Comparison of ENCODE assay signal across 1 cellular context in genomic region chr17:44389723-44390202, GRCh38.
TF ChIP-seq lines count a peak whose summit lies in the region.

No MANE protein-coding gene starts in this region.

TF ChIP-seq in K562, 482 proteins besides CTCF, POLR2A, EP300 and RAD21 (continued from another document and continues in another):
- TF ChIP-seq, protein P1, sequence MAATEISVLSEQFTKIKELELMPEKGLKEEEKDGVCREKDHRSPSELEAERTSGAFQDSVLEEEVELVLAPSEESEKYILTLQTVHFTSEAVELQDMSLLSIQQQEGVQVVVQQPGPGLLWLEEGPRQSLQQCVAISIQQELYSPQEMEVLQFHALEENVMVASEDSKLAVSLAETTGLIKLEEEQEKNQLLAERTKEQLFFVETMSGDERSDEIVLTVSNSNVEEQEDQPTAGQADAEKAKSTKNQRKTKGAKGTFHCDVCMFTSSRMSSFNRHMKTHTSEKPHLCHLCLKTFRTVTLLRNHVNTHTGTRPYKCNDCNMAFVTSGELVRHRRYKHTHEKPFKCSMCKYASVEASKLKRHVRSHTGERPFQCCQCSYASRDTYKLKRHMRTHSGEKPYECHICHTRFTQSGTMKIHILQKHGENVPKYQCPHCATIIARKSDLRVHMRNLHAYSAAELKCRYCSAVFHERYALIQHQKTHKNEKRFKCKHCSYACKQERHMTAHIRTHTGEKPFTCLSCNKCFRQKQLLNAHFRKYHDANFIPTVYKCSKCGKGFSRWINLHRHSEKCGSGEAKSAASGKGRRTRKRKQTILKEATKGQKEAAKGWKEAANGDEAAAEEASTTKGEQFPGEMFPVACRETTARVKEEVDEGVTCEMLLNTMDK (IDR thresholded peaks at IDR 0.05; ENCODE audit: borderline replicate concordance, insufficient read depth, low read depth, low read length, poor library complexity, severe bottlenecking), result no peak
- TF ChIP-seq, protein P2, sequence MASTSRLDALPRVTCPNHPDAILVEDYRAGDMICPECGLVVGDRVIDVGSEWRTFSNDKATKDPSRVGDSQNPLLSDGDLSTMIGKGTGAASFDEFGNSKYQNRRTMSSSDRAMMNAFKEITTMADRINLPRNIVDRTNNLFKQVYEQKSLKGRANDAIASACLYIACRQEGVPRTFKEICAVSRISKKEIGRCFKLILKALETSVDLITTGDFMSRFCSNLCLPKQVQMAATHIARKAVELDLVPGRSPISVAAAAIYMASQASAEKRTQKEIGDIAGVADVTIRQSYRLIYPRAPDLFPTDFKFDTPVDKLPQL (IDR thresholded peaks at IDR 0.05; ENCODE audit: extremely low read depth, insufficient read length), result no peak
- TF ChIP-seq PHB (CRISPR knock-in tag; IDR thresholded peaks at IDR 0.05) (no peak), NFE2L1 (tag; IDR thresholded peaks at IDR 0.05; ENCODE audit: borderline replicate concordance, low read depth) (no peak), ZNF3 (CRISPR knock-in tag; IDR thresholded peaks at IDR 0.05) (no peak), KLF13 (tag; IDR thresholded peaks at IDR 0.05; ENCODE audit: borderline replicate concordance, low read depth) (no peak), ZNF431 (CRISPR knock-in tag; IDR thresholded peaks at IDR 0.05) (no peak), ZNF766 (CRISPR knock-in tag; conservative IDR thresholded peaks at IDR 0.05) (peak; percentile 73; the same call in 1 of the 2 replicates), ZKSCAN3 (CRISPR knock-in tag; IDR thresholded peaks at IDR 0.05) (no peak), ETV1 (tag; conservative IDR thresholded peaks at IDR 0.05; ENCODE audit: low read depth) (no peak; the same call in 1 of the 2 replicates), NELFE (IDR thresholded peaks at IDR 0.05; ENCODE audit: insufficient read depth, insufficient read length) (no peak), MTA3 (IDR thresholded peaks at IDR 0.05; ENCODE audit: borderline replicate concordance) (peak; percentile 78), MLLT1 (IDR thresholded peaks at IDR 0.05) (no peak), HMGXB4 (CRISPR knock-in tag; IDR thresholded peaks at IDR 0.05) (no peak), ZBTB5 (IDR thresholded peaks at IDR 0.05) (no peak), RBM17 (IDR thresholded peaks at IDR 0.05; ENCODE audit: borderline replicate concordance, low read depth, low read length) (no peak), RAD51 (IDR thresholded peaks at IDR 0.05; ENCODE audit: borderline replicate concordance, low read depth) (no peak), GATAD2A (IDR thresholded peaks at IDR 0.05) (peak; percentile 49; the same call in 1 of the 2 replicates), FOXK1 (CRISPR knock-in tag; IDR thresholded peaks at IDR 0.05; ENCODE audit: borderline replicate concordance) (0 out of 2 replicates have a peak, but pooled peaks have one; percentile 29), MBD1 (CRISPR knock-in tag; IDR thresholded peaks at IDR 0.05) (no peak), CBX2 (IDR thresholded peaks at IDR 0.05; ENCODE audit: insufficient read depth, low read length, poor library complexity, severe bottlenecking) (no peak), HCFC1 (IDR thresholded peaks at IDR 0.05; ENCODE audit: low read depth, low read length) (no peak), FOXP4 (CRISPR knock-in tag; IDR thresholded peaks at IDR 0.05; ENCODE audit: borderline replicate concordance) (0 out of 2 replicates have a peak, but pooled peaks have one; percentile 34), U2AF2 (optimal IDR thresholded peaks at IDR 0.05; ENCODE audit: low read depth, low read length) (no peak), HNRNPL (IDR thresholded peaks at IDR 0.05; ENCODE audit: low read depth, low read length) (no peak), STAT5B (CRISPR knock-in tag; IDR thresholded peaks at IDR 0.05) (no peak), KLF16 (IDR thresholded peaks at IDR 0.05) (peak; percentile 98), EP400 (IDR thresholded peaks at IDR 0.05) (peak; percentile 58; the same call in 1 of the 2 replicates)
- TF ChIP-seq, protein P3, sequence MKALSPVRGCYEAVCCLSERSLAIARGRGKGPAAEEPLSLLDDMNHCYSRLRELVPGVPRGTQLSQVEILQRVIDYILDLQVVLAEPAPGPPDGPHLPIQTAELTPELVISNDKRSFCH (CRISPR knock-in tag; IDR thresholded peaks at IDR 0.05), result no peak
- TF ChIP-seq, protein P3 (tag; IDR thresholded peaks at IDR 0.05), result peak; percentile 92
- TF ChIP-seq, protein P4, sequence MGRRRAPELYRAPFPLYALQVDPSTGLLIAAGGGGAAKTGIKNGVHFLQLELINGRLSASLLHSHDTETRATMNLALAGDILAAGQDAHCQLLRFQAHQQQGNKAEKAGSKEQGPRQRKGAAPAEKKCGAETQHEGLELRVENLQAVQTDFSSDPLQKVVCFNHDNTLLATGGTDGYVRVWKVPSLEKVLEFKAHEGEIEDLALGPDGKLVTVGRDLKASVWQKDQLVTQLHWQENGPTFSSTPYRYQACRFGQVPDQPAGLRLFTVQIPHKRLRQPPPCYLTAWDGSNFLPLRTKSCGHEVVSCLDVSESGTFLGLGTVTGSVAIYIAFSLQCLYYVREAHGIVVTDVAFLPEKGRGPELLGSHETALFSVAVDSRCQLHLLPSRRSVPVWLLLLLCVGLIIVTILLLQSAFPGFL (CRISPR knock-in tag; IDR thresholded peaks at IDR 0.05), result no peak
- TF ChIP-seq, protein P5, sequence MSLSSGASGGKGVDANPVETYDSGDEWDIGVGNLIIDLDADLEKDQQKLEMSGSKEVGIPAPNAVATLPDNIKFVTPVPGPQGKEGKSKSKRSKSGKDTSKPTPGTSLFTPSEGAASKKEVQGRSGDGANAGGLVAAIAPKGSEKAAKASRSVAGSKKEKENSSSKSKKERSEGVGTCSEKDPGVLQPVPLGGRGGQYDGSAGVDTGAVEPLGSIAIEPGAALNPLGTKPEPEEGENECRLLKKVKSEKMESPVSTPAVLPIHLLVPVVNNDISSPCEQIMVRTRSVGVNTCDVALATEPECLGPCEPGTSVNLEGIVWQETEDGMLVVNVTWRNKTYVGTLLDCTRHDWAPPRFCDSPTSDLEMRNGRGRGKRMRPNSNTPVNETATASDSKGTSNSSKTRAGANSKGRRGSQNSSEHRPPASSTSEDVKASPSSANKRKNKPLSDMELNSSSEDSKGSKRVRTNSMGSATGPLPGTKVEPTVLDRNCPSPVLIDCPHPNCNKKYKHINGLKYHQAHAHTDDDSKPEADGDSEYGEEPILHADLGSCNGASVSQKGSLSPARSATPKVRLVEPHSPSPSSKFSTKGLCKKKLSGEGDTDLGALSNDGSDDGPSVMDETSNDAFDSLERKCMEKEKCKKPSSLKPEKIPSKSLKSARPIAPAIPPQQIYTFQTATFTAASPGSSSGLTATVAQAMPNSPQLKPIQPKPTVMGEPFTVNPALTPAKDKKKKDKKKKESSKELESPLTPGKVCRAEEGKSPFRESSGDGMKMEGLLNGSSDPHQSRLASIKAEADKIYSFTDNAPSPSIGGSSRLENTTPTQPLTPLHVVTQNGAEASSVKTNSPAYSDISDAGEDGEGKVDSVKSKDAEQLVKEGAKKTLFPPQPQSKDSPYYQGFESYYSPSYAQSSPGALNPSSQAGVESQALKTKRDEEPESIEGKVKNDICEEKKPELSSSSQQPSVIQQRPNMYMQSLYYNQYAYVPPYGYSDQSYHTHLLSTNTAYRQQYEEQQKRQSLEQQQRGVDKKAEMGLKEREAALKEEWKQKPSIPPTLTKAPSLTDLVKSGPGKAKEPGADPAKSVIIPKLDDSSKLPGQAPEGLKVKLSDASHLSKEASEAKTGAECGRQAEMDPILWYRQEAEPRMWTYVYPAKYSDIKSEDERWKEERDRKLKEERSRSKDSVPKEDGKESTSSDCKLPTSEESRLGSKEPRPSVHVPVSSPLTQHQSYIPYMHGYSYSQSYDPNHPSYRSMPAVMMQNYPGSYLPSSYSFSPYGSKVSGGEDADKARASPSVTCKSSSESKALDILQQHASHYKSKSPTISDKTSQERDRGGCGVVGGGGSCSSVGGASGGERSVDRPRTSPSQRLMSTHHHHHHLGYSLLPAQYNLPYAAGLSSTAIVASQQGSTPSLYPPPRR (CRISPR knock-in tag; IDR thresholded peaks at IDR 0.05; ENCODE audit: borderline replicate concordance), result no peak
- TF ChIP-seq, protein P6, sequence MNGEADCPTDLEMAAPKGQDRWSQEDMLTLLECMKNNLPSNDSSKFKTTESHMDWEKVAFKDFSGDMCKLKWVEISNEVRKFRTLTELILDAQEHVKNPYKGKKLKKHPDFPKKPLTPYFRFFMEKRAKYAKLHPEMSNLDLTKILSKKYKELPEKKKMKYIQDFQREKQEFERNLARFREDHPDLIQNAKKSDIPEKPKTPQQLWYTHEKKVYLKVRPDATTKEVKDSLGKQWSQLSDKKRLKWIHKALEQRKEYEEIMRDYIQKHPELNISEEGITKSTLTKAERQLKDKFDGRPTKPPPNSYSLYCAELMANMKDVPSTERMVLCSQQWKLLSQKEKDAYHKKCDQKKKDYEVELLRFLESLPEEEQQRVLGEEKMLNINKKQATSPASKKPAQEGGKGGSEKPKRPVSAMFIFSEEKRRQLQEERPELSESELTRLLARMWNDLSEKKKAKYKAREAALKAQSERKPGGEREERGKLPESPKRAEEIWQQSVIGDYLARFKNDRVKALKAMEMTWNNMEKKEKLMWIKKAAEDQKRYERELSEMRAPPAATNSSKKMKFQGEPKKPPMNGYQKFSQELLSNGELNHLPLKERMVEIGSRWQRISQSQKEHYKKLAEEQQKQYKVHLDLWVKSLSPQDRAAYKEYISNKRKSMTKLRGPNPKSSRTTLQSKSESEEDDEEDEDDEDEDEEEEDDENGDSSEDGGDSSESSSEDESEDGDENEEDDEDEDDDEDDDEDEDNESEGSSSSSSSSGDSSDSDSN (IDR thresholded peaks at IDR 0.05; ENCODE audit: borderline replicate concordance in 1 of 2, low read depth in 2 of 2, low read length in 2 of 2), result 0 out of 4 replicates have a peak, but pooled peaks have one; percentile 22 to 59
